Comparison of ENCODE assay signal across 17 cellular contexts in the genomic region with DNA sequence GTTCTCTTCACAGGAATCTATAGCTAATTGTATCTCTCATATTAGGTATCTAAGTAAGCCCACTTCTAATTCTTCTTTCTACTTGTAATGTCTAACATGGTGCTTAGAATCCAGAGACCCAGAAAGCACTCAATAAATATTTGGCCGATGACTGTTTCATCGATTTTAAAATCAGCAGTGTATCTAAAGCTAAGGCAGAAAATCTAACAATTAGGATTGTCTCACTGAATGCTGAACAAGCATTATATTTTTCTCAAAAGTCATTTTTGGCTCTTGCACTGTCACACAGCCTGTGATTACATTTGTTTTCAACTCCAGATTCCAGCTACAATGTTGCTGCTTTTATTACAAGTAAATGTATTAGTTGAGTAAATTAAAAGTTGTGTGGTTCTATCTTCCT. TPM values are rescaled to one million over a fixed set of nuclear protein-coding genes. Genes with fewer than 3 reads are reported as not detected.
DNase-seq lines count a peak whose midpoint lies in the region; ATAC-seq, FAIRE-seq and TF ChIP-seq lines count a peak whose summit lies in the region.
"Had no signal": no experiment of that assay in that cellular context is flagged by ENCODE, and none has a peak within 500 bp of the region (broad histone marks: within the 10 kb centered on the region; RNA-seq: fewer than 3 reads in every experiment).

No MANE protein-coding gene starts in this region.

- FAIRE-seq in astrocyte (lab: Jason Lieb, UNC): no peak
- no peak for FAIRE-seq in RCC 7860 (lab: Jason Lieb, UNC)
- FAIRE-seq: D721Med had no signal

- H3K27me3 Mint-ChIP-seq in HFFc6 (ENCODE audit: insufficient read depth) (no peaks in the 10 kb centered on the region; the same call in 1 of the 2 replicates), astrocyte (ENCODE audit: low read depth, unreplicated experiment) (no peaks in the 10 kb centered on the region), mesothelial cell of epicardium (ENCODE audit: low read depth) (no peaks in the 10 kb centered on the region)
- H3K27me3 Mint-ChIP-seq: CD4-positive, alpha-beta memory T cell had no signal

- H3K79me2 ChIP-seq in astrocyte (ENCODE audit: insufficient read depth, low read length): peaks cover 98% of the 10 kb centered on the region

- peaks cover 29% of the 10 kb centered on the region for H3K4me1 ChIP-seq in astrocyte (ENCODE audit: insufficient read depth, low read length)
- peaks cover 48% of the 10 kb centered on the region for H3K4me1 ChIP-seq in skeletal muscle satellite cell (ENCODE audit: control insufficient read depth, insufficient read depth, low read length)
- H3K4me1 ChIP-seq: BE2C had no signal

- peaks cover 27% of the 10 kb centered on the region for H4K20me1 ChIP-seq in astrocyte (ENCODE audit: insufficient read depth, low read length)

- H2AFZ ChIP-seq in astrocyte (ENCODE audit: low read depth, low read length): no peak overlapping the region

- 0 out of 2 replicates have a peak overlapping the region, but pooled peaks have one; percentile 36 for H3K4me3 Mint-ChIP-seq in HFFc6
- peak overlapping the region; percentile 4 for H3K4me3 Mint-ChIP-seq in astrocyte (ENCODE audit: unreplicated experiment)
- H3K4me3 Mint-ChIP-seq in mesothelial cell of epicardium: no peak overlapping the region
- H3K4me3 Mint-ChIP-seq: CD4-positive, alpha-beta memory T cell; H9 had no signal

- no peak overlapping the region for H3K27ac ChIP-seq in astrocyte (ENCODE audit: low read depth, low read length)
- H3K27ac ChIP-seq: C4-2B had no signal

- H3K36me3 Mint-ChIP-seq in HFFc6 (ENCODE audit: low read depth) (peaks cover 31% of the 10 kb centered on the region), astrocyte (ENCODE audit: low read depth, unreplicated experiment) (peaks cover 11% of the 10 kb centered on the region), mesothelial cell of epicardium (no peaks in the 10 kb centered on the region)
- H3K36me3 Mint-ChIP-seq: CD4-positive, alpha-beta memory T cell had no signal

- no peak overlapping the region for H3K9ac ChIP-seq in astrocyte (ENCODE audit: low read length)
- no peak overlapping the region for H3K9ac ChIP-seq in skeletal muscle satellite cell (ENCODE audit: low read depth, low read length)

- H3K4me2 ChIP-seq in astrocyte (ENCODE audit: low read length) (no peak overlapping the region), skeletal muscle satellite cell (ENCODE audit: low read length) (peak overlapping the region; percentile 9)

- ATAC-seq in GM21825 (IDR thresholded peaks at IDR 0.05; ENCODE audit: unreplicated experiment) (no peak), GM21786 (IDR thresholded peaks at IDR 0.05; ENCODE audit: unreplicated experiment) (no peak)

- H3K27me3 ChIP-seq in astrocyte (ENCODE audit: insufficient read depth, low read length) (no peaks in the 10 kb centered on the region), skeletal muscle satellite cell (ENCODE audit: control insufficient read depth, insufficient read depth, low read length) (no peaks in the 10 kb centered on the region)
- H3K27me3 ChIP-seq: BE2C had no signal

- H3K36me3 ChIP-seq in astrocyte (ENCODE audit: insufficient read depth, low read length): no peaks in the 10 kb centered on the region
- H3K36me3 ChIP-seq in skeletal muscle satellite cell (ENCODE audit: insufficient read depth, low read length): peaks cover 6% of the 10 kb centered on the region
- H3K36me3 ChIP-seq: BE2C had no signal

- no peaks in the 10 kb centered on the region for H3K9me3 ChIP-seq in astrocyte (ENCODE audit: insufficient read depth, low read depth, low read length)
- H3K9me3 ChIP-seq in skeletal muscle satellite cell (replicated peaks; ENCODE audit: low read length): no peaks in the 10 kb centered on the region
- H3K9me3 ChIP-seq: BE2C had no signal

- no peaks in the 10 kb centered on the region for H3K9me3 Mint-ChIP-seq in HFFc6
- H3K9me3 Mint-ChIP-seq in astrocyte (ENCODE audit: unreplicated experiment): no peaks in the 10 kb centered on the region
- H3K9me3 Mint-ChIP-seq in mesothelial cell of epicardium: no peaks in the 10 kb centered on the region
- H3K9me3 Mint-ChIP-seq: CD4-positive, alpha-beta memory T cell; H9 had no signal

- no peak overlapping the region for H3K4me3 ChIP-seq in astrocyte (ENCODE audit: insufficient read depth, low read depth, low read length)
- no peak overlapping the region for H3K4me3 ChIP-seq in skeletal muscle satellite cell (ENCODE audit: low read length)

- DNase-seq in HFFc6: no peak
- no peak for DNase-seq in astrocyte (ENCODE audit: low read depth)
- DNase-seq in mesothelial cell of epicardium (ENCODE audit: low spot score in 2 of 2, unreplicated experiment in 2 of 2): no peak
- DNase-seq in RCC 7860 (ENCODE audit: low spot score): no peak
- no peak for DNase-seq in activated CD4-positive, alpha-beta T cell treated with anti-CD3 and anti-CD28 coated beads, Interleukin-2, amount 50 U/mL, for 1 hour
- DNase-seq: BE2C; CD4-positive, alpha-beta memory T cell; COR-L47; GF-D8; GOT3; H9 had no signal

- H3K27ac Mint-ChIP-seq in HFFc6 (peak overlapping the region; percentile 57), astrocyte (ENCODE audit: unreplicated experiment) (no peak overlapping the region), mesothelial cell of epicardium (peak overlapping the region; percentile 65)
- H3K27ac Mint-ChIP-seq: CD4-positive, alpha-beta memory T cell; H9 had no signal

- H3K4me1 Mint-ChIP-seq in HFFc6 (ENCODE audit: low read depth) (peaks cover 95% of the 10 kb centered on the region), astrocyte (ENCODE audit: low read depth, unreplicated experiment) (peaks cover 50% of the 10 kb centered on the region), mesothelial cell of epicardium (peaks cover 60% of the 10 kb centered on the region)
- H3K4me1 Mint-ChIP-seq: CD4-positive, alpha-beta memory T cell had no signal

- TF ChIP-seq CTCF in HFFc6 (IDR thresholded peaks at IDR 0.05): no peak
- TF ChIP-seq CTCF in astrocyte (IDR thresholded peaks at IDR 0.05; ENCODE audit: insufficient read depth, low read depth, low read length): no peak
- TF ChIP-seq CTCF in mesothelial cell of epicardium (IDR thresholded peaks at IDR 0.05; ENCODE audit: unreplicated experiment): no peak

RNA-seq across cellular contexts. Expression of gene COL5A2, which starts 20.3 kb away (rescaled TPM):
- total RNA-seq in HFFc6 (2021; fragmentation: NEBNext Ultra II Directional; extraction: Animal tissue kit (Norgen Biotek cat#: 25700)): 100 to 1,000 TPM; 265 to 388 (median 303) TPM
- 429 and 580 TPM in 2 replicates for total RNA-seq in astrocyte
- total RNA-seq in mesothelial cell of epicardium: 438 to 472 TPM (median 459 TPM) in 3 replicates
- total RNA-seq in skeletal muscle satellite cell (2012; rRNA removed): 170 and 179 TPM in 2 replicates
- total RNA-seq: HT-29 had no signal
